ENCODE assay signal across 8 cellular contexts in the genomic region with DNA sequence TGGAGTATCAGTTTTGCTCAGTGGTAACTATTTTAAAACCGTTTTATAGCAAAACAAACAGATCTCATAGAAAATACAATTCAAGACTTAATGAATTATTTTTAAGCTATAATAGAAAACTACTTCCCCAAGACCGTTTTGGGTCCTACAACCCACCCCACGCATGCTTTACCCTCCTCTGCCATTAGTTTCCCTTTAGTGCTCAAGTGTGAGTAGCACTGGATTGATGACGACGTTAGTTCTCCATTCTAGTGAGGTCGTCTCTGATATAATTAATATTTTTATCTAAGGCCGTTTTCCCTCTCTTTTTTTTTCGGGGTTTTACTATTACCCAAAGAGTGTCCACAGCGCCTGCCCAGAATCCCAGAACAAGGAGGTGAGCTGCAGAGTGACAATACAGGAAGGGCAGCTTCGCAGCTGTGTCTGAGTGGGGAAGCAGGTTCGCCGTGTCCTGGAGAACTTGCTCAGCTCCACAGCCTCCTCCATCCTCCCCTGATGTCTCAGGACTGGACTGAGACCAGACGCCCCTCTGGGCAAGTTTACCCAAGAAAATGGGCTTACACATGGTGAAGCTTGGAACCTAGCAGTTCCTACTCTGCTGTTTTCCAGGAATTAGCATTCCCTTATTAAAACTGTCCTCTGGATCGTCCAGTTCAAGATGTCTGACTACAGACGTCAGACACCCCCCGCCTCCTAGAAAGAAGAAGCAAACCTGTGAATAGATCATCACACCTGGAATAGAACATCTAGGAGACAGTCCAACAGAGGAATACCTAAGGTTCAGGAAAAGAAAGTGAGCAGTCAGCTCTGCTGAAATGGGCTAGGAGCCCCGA. TPM values are rescaled to one million over a fixed set of nuclear protein-coding genes. Genes with fewer than 3 reads are reported as not detected.
DNase-seq lines count a peak whose midpoint lies in the region; ATAC-seq and TF ChIP-seq lines count a peak whose summit lies in the region.

No MANE protein-coding gene starts in this region.

- no TSS peak for BruUV-seq in OCI-LY7 (replicated peaks; lab: Mats Ljungman, UMichigan)

- no peak for TF ChIP-seq POLR2A in GM18505 (IDR thresholded peaks at IDR 0.05; ENCODE audit: borderline replicate concordance, extremely low read depth, insufficient read depth, insufficient read length)

- no peaks in the 10 kb centered on the region for H3K79me2 ChIP-seq in OCI-LY7 (ENCODE audit: insufficient read depth, low read depth, low read length)

- TF ChIP-seq CTCF in OCI-LY7 (conservative IDR thresholded peaks at IDR 0.05; ENCODE audit: low read length) (no peak), natural killer cell (IDR thresholded peaks at IDR 0.05) (no peak)

- peak overlapping the region; percentile 58; the same call in 1 of the 2 replicates for H2AFZ ChIP-seq in OCI-LY7 (ENCODE audit: low read length)

- peak overlapping the region; percentile 87 for H3K4me3 Mint-ChIP-seq in natural killer cell

- H3K36me3 ChIP-seq in OCI-LY7 (ENCODE audit: insufficient read depth, low read length), result no peaks in the 10 kb centered on the region
- H3K36me3 ChIP-seq in effector memory CD4-positive, alpha-beta T cell (ENCODE audit: control insufficient read depth, insufficient read depth, low read length), result no peaks in the 10 kb centered on the region

- ATAC-seq in natural killer cell (peak in 2 of 3 donors; percentile 43 to 52), GM18505 (IDR thresholded peaks at IDR 0.05; ENCODE audit: unreplicated experiment) (no peak), HG03025 (IDR thresholded peaks at IDR 0.05; ENCODE audit: low FRiP score, unreplicated experiment) (no peak)

- no peak overlapping the region for H3K27ac ChIP-seq in OCI-LY7 (ENCODE audit: low read depth, low read length, poor library complexity, severe bottlenecking)
- no peak overlapping the region for H3K27ac ChIP-seq in effector memory CD4-positive, alpha-beta T cell (ENCODE audit: insufficient read depth, low read length, poor library complexity, severe bottlenecking)

- H3K27ac Mint-ChIP-seq in natural killer cell, result no peak overlapping the region

- CTCF ChIA-PET in OCI-LY7 (lab: Charles Lee; ENCODE audit: unreplicated experiment), result no interaction called here

- POLR2A ChIA-PET in OCI-LY7 (lab: Charles Lee), result interaction anchor here (0.7 kb wide), 1 partner anchor 183 kb away, joined by 3 read pairs; no protein-coding TSS in a partner anchor

- H3K9me3 Mint-ChIP-seq in natural killer cell, result no peaks in the 10 kb centered on the region

- H3K27me3 Mint-ChIP-seq in natural killer cell (ENCODE audit: low read depth in 2 of 2), result peaks cover 37 to 72% of the 10 kb centered on the region in 2 donors

- peaks cover 6% of the 10 kb centered on the region for H3K4me1 ChIP-seq in OCI-LY7 (ENCODE audit: insufficient read depth, low read length, poor library complexity, severe bottlenecking)
- peaks cover 6% of the 10 kb centered on the region for H3K4me1 ChIP-seq in effector memory CD4-positive, alpha-beta T cell (ENCODE audit: control insufficient read depth, insufficient read depth, low read length, poor library complexity, severe bottlenecking)

- H3K4me3 ChIP-seq in OCI-LY7 (ENCODE audit: low read depth, low read length, poor library complexity, severe bottlenecking), result peak overlapping the region; percentile 37
- peak overlapping the region; percentile 51 for H3K4me3 ChIP-seq in effector memory CD4-positive, alpha-beta T cell (ENCODE audit: insufficient read depth, low read depth, low read length, poor library complexity, severe bottlenecking)

- H3K9me2 ChIP-seq in OCI-LY7 (ENCODE audit: insufficient read depth, low read length), result no peaks in the 10 kb centered on the region

- H3K4me1 Mint-ChIP-seq in natural killer cell, result peaks cover 15 to 20% of the 10 kb centered on the region in 2 donors

- H3K9me3 ChIP-seq in OCI-LY7 (ENCODE audit: low read length), result no peaks in the 10 kb centered on the region
- H3K9me3 ChIP-seq in effector memory CD4-positive, alpha-beta T cell (ENCODE audit: control insufficient read depth, low read length), result no peaks in the 10 kb centered on the region

- H3K27me3 ChIP-seq in effector memory CD4-positive, alpha-beta T cell (replicated peaks; ENCODE audit: control insufficient read depth, insufficient read depth, low read length, poor library complexity, severe bottlenecking), result no peaks in the 10 kb centered on the region

- intact Hi-C loops in OCI-LY7 (cut with micrococcal nuclease; ENCODE audit: unreplicated experiment) (loop anchor here (5.0 kb wide), 1 partner anchor 148 kb away; no protein-coding TSS in a partner anchor), natural killer cell (cut with micrococcal nuclease) (loop anchor here (10.0 kb wide), 1 partner anchor 150 kb away; no protein-coding TSS in a partner anchor)

- H3K36me3 Mint-ChIP-seq in natural killer cell, result no peaks in the 10 kb centered on the region

- H3K4me2 ChIP-seq in OCI-LY7 (ENCODE audit: low read length), result peak overlapping the region; percentile 67

- H4K20me1 ChIP-seq in OCI-LY7 (ENCODE audit: insufficient read depth, low read length), result no peaks in the 10 kb centered on the region

- DNase-seq in stimulated activated CD4-positive, alpha-beta T cell treated with anti-CD3 and anti-CD28 coated beads, Interleukin-1b, Interleukin-23, amount 100 ng/mL, for 48 hours, result peak; percentile 4
- DNase-seq in stimulated activated CD4-positive, alpha-beta T cell treated with anti-CD3 and anti-CD28 coated beads, Interleukin-4, amount 100 ng/mL, for 4 hours, result no peak
- DNase-seq in OCI-LY7 (ENCODE audit: low spot score), result no peak
- no peak for DNase-seq in effector memory CD4-positive, alpha-beta T cell
- DNase-seq in natural killer cell, result no peak
- DNase-seq in mucosa of gallbladder (ENCODE audit: low spot score), result no peak

RNA-seq across cellular contexts. Expression of gene MON2, which starts 31.9 kb away (rescaled TPM):
- 26.6 and 31.6 TPM in 2 replicates for total RNA-seq in OCI-LY7 (2014; rRNA removed; shearing (Covaris generic))
- 54.7 and 58.4 TPM in 2 replicates for total RNA-seq in OCI-LY7 (2022)
- total RNA-seq in natural killer cell, result 100 to 1,000 TPM in 1 of 3 donors, 10 to 100 TPM in 2; 80.0 to 100 (median 86.7) TPM
- total RNA-seq in mucosa of gallbladder, result 51.1 TPM

Comparison
In these comparisons a context has a peak if more than half of its experiments do, and no peak if none do; other contexts are left out.
1. ATAC-seq: peak in natural killer cell (2 of 3); none in GM18505 (single experiment) and HG03025 (single experiment).